In genomic region chr13:100341327-100341726, GRCh38 we compare ENCODE assay signal across 20 cellular contexts.
DNase-seq lines count a peak whose midpoint lies in the region; ATAC-seq and TF ChIP-seq lines count a peak whose summit lies in the region.
"Had no signal": no experiment of that assay in that cellular context is flagged by ENCODE, and none has a peak within 500 bp of the region (broad histone marks: within the 10 kb centered on the region; RNA-seq: fewer than 3 reads in every experiment).

No MANE protein-coding gene starts in this region.

- no peak for TF ChIP-seq CTCF in heart right ventricle (IDR thresholded peaks at IDR 0.05)

- WGBS in heart right ventricle, 2 donors: 94% methylated on average over 6 of the region's 6 CpGs

- H3K36me3 ChIP-seq in CD4-positive, alpha-beta memory T cell (ENCODE audit: insufficient read depth, low read length): no peaks in the 10 kb centered on the region
- H3K36me3 ChIP-seq in heart right ventricle: peaks cover 0 to 46% (median 8%) of the 10 kb centered on the region in 9 donors

- POLR2A ChIA-PET in CD4-positive, alpha-beta memory T cell (lab: Charles Lee; ENCODE audit: partially characterized antibody): no interaction called here
- POLR2A ChIA-PET in activated CD8-positive, alpha-beta T cell treated with anti-CD3 and anti-CD28 coated beads, Interleukin-2, amount 10 ng/mL, durations not matched to agents 7 days and 5 days (lab: Charles Lee): no interaction called here

- peak overlapping the region in 7 of 8 donors; percentile 5 to 83 (median 55) for H3K4me3 Mint-ChIP-seq in CD4-positive, alpha-beta memory T cell
- H3K4me3 Mint-ChIP-seq in activated CD8-positive, alpha-beta T cell treated with anti-CD3 and anti-CD28 coated beads, Interleukin-2, amount 10 ng/mL, durations not matched to agents 7 days and 5 days: no peak overlapping the region
- H3K4me3 Mint-ChIP-seq in immature natural killer cell: peak overlapping the region in 4 of 5 donors; percentile 47 to 71 (median 54)
- H3K4me3 Mint-ChIP-seq: CD8-positive, alpha-beta T cell; GM23338; IgD-negative memory B cell had no signal

- H3K4me1 Mint-ChIP-seq in CD4-positive, alpha-beta memory T cell: peaks cover 12 to 22% (median 16%) of the 10 kb centered on the region in 4 donors
- H3K4me1 Mint-ChIP-seq in activated CD8-positive, alpha-beta T cell treated with anti-CD3 and anti-CD28 coated beads, Interleukin-2, amount 10 ng/mL, durations not matched to agents 7 days and 5 days (ENCODE audit: low read depth): peaks cover 14% of the 10 kb centered on the region
- H3K4me1 Mint-ChIP-seq in immature natural killer cell: peaks cover 12 to 20% of the 10 kb centered on the region in 2 donors
- H3K4me1 Mint-ChIP-seq: IgD-negative memory B cell had no signal

- ATAC-seq in activated CD8-positive, alpha-beta T cell treated with anti-CD3 and anti-CD28 coated beads, Interleukin-2, amount 10 ng/mL, durations not matched to agents 7 days and 5 days: peak; percentile 78
- ATAC-seq in heart right ventricle (no peak), HG03571 (IDR thresholded peaks at IDR 0.05; ENCODE audit: unreplicated experiment) (no peak)
- ATAC-seq: CD8-positive, alpha-beta T cell; GM23338 had no signal

- intact Hi-C loops in CD4-positive, alpha-beta memory T cell (cut with micrococcal nuclease): no loop called here
- intact Hi-C loops in heart right ventricle (cut with DNase I): no loop called here

- no peaks in the 10 kb centered on the region for H3K27me3 Mint-ChIP-seq in CD4-positive, alpha-beta memory T cell
- no peaks in the 10 kb centered on the region for H3K27me3 Mint-ChIP-seq in activated CD8-positive, alpha-beta T cell treated with anti-CD3 and anti-CD28 coated beads, Interleukin-2, amount 10 ng/mL, durations not matched to agents 7 days and 5 days (ENCODE audit: low read depth)
- no peaks in the 10 kb centered on the region for H3K27me3 Mint-ChIP-seq in immature natural killer cell (ENCODE audit: low read depth in 3 of 3)
- H3K27me3 Mint-ChIP-seq: IgD-negative memory B cell had no signal

- H3K27me3 ChIP-seq in CD4-positive, alpha-beta memory T cell (ENCODE audit: insufficient read depth, low read length): no peaks in the 10 kb centered on the region
- H3K27me3 ChIP-seq in heart right ventricle: no peaks in the 10 kb centered on the region

- no peak overlapping the region for H3K4me3 ChIP-seq in CD4-positive, alpha-beta memory T cell (ENCODE audit: low read length in 2 of 2)
- H3K4me3 ChIP-seq in Jurkat, Clone E6-1 (ENCODE audit: low read length): no peak overlapping the region
- no peak overlapping the region for H3K4me3 ChIP-seq in heart right ventricle
- H3K4me3 ChIP-seq: GM23338 had no signal

- peaks cover 9 to 28% of the 10 kb centered on the region in 2 donors for H3K36me3 Mint-ChIP-seq in CD4-positive, alpha-beta memory T cell
- peaks cover 15% of the 10 kb centered on the region for H3K36me3 Mint-ChIP-seq in activated CD8-positive, alpha-beta T cell treated with anti-CD3 and anti-CD28 coated beads, Interleukin-2, amount 10 ng/mL, durations not matched to agents 7 days and 5 days (ENCODE audit: low read depth)
- H3K36me3 Mint-ChIP-seq in immature natural killer cell: peaks cover 14 to 30% (median 15%) of the 10 kb centered on the region in 3 donors

- no peaks in the 10 kb centered on the region for H3K9me3 ChIP-seq in CD4-positive, alpha-beta memory T cell (ENCODE audit: control insufficient read depth in 1 of 2, low read length in 2 of 2)
- H3K9me3 ChIP-seq in heart right ventricle: peaks cover 0 to 18% (median 0%) of the 10 kb centered on the region in 11 donors

- H3K27ac ChIP-seq in CD4-positive, alpha-beta memory T cell (ENCODE audit: low read depth, low read length): no peak overlapping the region
- H3K27ac ChIP-seq in heart right ventricle: no peak overlapping the region
- H3K27ac ChIP-seq: HL-60 had no signal

- CTCF ChIA-PET in CD4-positive, alpha-beta memory T cell (lab: Charles Lee; ENCODE audit: partially characterized antibody): no interaction called here
- CTCF ChIA-PET in activated CD8-positive, alpha-beta T cell treated with anti-CD3 and anti-CD28 coated beads, Interleukin-2, amount 10 ng/mL, durations not matched to agents 7 days and 5 days (lab: Charles Lee): no interaction called here

- H3K4me1 ChIP-seq in CD4-positive, alpha-beta memory T cell (ENCODE audit: insufficient read depth, low read length): peaks cover 14% of the 10 kb centered on the region
- H3K4me1 ChIP-seq in heart right ventricle: peaks cover 0 to 4% (median 0%) of the 10 kb centered on the region in 9 donors

- H3K9me3 Mint-ChIP-seq in CD4-positive, alpha-beta memory T cell: no peaks in the 10 kb centered on the region
- no peaks in the 10 kb centered on the region for H3K9me3 Mint-ChIP-seq in activated CD8-positive, alpha-beta T cell treated with anti-CD3 and anti-CD28 coated beads, Interleukin-2, amount 10 ng/mL, durations not matched to agents 7 days and 5 days (ENCODE audit: insufficient read depth)
- H3K9me3 Mint-ChIP-seq in immature natural killer cell: no peaks in the 10 kb centered on the region
- H3K9me3 Mint-ChIP-seq: CD8-positive, alpha-beta T cell; GM23338 had no signal

- DNase-seq in CD4-positive, alpha-beta memory T cell: no peak
- DNase-seq in Jurkat, Clone E6-1 (ENCODE audit: low read depth, low spot score): peak; percentile 90
- DNase-seq in activated CD8-positive, alpha-beta T cell treated with anti-CD3 and anti-CD28 coated beads, Interleukin-2, amount 10 ng/mL, durations not matched to agents 7 days and 5 days: peak; percentile 21
- DNase-seq in immature natural killer cell: no peak
- no peak for DNase-seq in NCI-H1436 (lab: John Stamatoyannopoulos, UW)
- DNase-seq in GM19240 (ENCODE audit: insufficient read length, low spot score): no peak
- DNase-seq in heart right ventricle: no peak
- DNase-seq: ACHN; AML-193; CD8-positive, alpha-beta T cell; DMS79; NCI-H187 treated with DMSO at 0.1 percent for 48 hours; NCI-H2171 treated with DMSO at 0.1 percent for 48 hours; NCI-H446 treated with DMSO at 0.1 percent for 48 hours; NK-92 treated with Interleukin-12 subunit alpha and Interleukin-12 subunit beta, amount 100 ng/mL, for 24 hours; SIG-M5 had no signal

- peak overlapping the region in 3 of 7 donors; percentile 23 to 80 (median 47) for H3K27ac Mint-ChIP-seq in CD4-positive, alpha-beta memory T cell
- peak overlapping the region; percentile 9 for H3K27ac Mint-ChIP-seq in activated CD8-positive, alpha-beta T cell treated with anti-CD3 and anti-CD28 coated beads, Interleukin-2, amount 10 ng/mL, durations not matched to agents 7 days and 5 days
- peak overlapping the region in 3 of 6 donors; percentile 48 to 64 (median 56) for H3K27ac Mint-ChIP-seq in immature natural killer cell
- H3K27ac Mint-ChIP-seq: CD8-positive, alpha-beta T cell; GM23338; IgD-negative memory B cell had no signal

Comparison
In these comparisons a context has a peak if more than half of its experiments do, and no peak if none do; other contexts are left out.
1. DNase-seq: peak in Jurkat, Clone E6-1 (single experiment) and activated CD8-positive, alpha-beta T cell treated with anti-CD3 and anti-CD28 coated beads, Interleukin-2, amount 10 ng/mL, durations not matched to agents 7 days and 5 days (single experiment); none in CD4-positive, alpha-beta memory T cell (0 of 5), immature natural killer cell (0 of 3), NCI-H1436 (single experiment), GM19240 (single experiment) and heart right ventricle (0 of 2).